Comparison of ENCODE assay signal across 27 cellular contexts in genomic region chr12:88469136-88469535, GRCh38.
"Had no signal": no experiment of that assay in that cellular context is flagged by ENCODE, and none has a peak within 500 bp of the region (broad histone marks: within the 10 kb centered on the region; RNA-seq: fewer than 3 reads in every experiment).

No MANE protein-coding gene starts in this region.

- H3K27me3 Mint-ChIP-seq: naive B cell; stimulated activated naive CD8-positive, alpha-beta T cell treated with anti-CD3 and anti-CD28 coated beads, Interleukin-15, Interleukin-2, amounts not matched to agents 100 ng/mL and 50 ng/mL, for 24 hours; type B pancreatic cell had no signal

- DNase-seq: hypothalamus; immature natural killer cell; kidney; lower lobe of right lung; mammary epithelial cell; mesendoderm; naive B cell; natural killer cell; nephron progenitor cell; occipital lobe; psoas muscle; right lobe of liver; spleen; stimulated activated CD4-positive, alpha-beta T cell treated with anti-CD3 and anti-CD28 coated beads, Interleukin-4, amount 100 ng/mL, for 24 hours; stimulated activated naive CD4-positive, alpha-beta T cell; tibial artery; uterus had no signal

- H3K4me1 Mint-ChIP-seq: immature natural killer cell; naive B cell; natural killer cell; stimulated activated effector memory CD8-positive, alpha-beta T cell treated with anti-CD3 and anti-CD28 coated beads, Interleukin-12 subunit alpha, Interleukin-12 subunit beta, amount 100 ng/mL, for 72 hours had no signal

- H3K4me3 ChIP-seq: lower lobe of right lung, neural progenitor cell, psoas muscle, right lobe of liver, skin epidermis, spleen, suprapubic skin, thoracic aorta, tibial artery, uterus had no signal

- H3K36me3 ChIP-seq: lower lobe of right lung, neural progenitor cell, neutrophil, spleen, suprapubic skin, thoracic aorta, tibial artery, uterus had no signal

- H3K36me3 Mint-ChIP-seq: immature natural killer cell; naive B cell; stimulated activated effector memory CD8-positive, alpha-beta T cell treated with anti-CD3 and anti-CD28 coated beads, Interleukin-12 subunit alpha, Interleukin-12 subunit beta, amount 100 ng/mL, for 72 hours; type B pancreatic cell had no signal

- H3K9me3 Mint-ChIP-seq: type B pancreatic cell had no signal

- H3K27me3 ChIP-seq: neural progenitor cell, neutrophil, right lobe of liver, spleen, suprapubic skin, tibial artery, uterus had no signal

- H3K27ac Mint-ChIP-seq: immature natural killer cell; mesothelial cell of epicardium; naive B cell; natural killer cell; nephron progenitor cell; neural progenitor cell; stimulated activated effector memory CD8-positive, alpha-beta T cell treated with anti-CD3 and anti-CD28 coated beads, Interleukin-12 subunit alpha, Interleukin-12 subunit beta, amount 100 ng/mL, for 72 hours; stimulated activated naive CD8-positive, alpha-beta T cell treated with anti-CD3 and anti-CD28 coated beads, Interleukin-15, Interleukin-2, amounts not matched to agents 100 ng/mL and 50 ng/mL, for 24 hours; type B pancreatic cell had no signal

- H3K9ac ChIP-seq: neural progenitor cell, parathyroid adenoma had no signal

- H3K4me1 ChIP-seq: lower lobe of right lung, parathyroid adenoma, right lobe of liver, spleen, uterus had no signal

- H3K27ac ChIP-seq: lower lobe of right lung, neural progenitor cell, neutrophil, parathyroid adenoma, psoas muscle, right lobe of liver, skin epidermis, spleen, suprapubic skin, thoracic aorta, tibial artery, uterus had no signal

- H3K4me2 ChIP-seq: neural progenitor cell had no signal

- H3K9me3 ChIP-seq: lower lobe of right lung, neutrophil, psoas muscle, right lobe of liver, suprapubic skin, thoracic aorta, tibial artery, uterus had no signal

- H3K79me2 ChIP-seq: parathyroid adenoma had no signal

- ATAC-seq: lower lobe of right lung; natural killer cell; psoas muscle; right lobe of liver; stimulated activated effector memory CD8-positive, alpha-beta T cell treated with anti-CD3 and anti-CD28 coated beads, Interleukin-12 subunit alpha, Interleukin-12 subunit beta, amount 100 ng/mL, for 72 hours had no signal

- H2AFZ ChIP-seq: neural progenitor cell, parathyroid adenoma had no signal

- H3K4me3 Mint-ChIP-seq: immature natural killer cell; mesothelial cell of epicardium; naive B cell; natural killer cell; nephron progenitor cell; neural progenitor cell; stimulated activated effector memory CD8-positive, alpha-beta T cell treated with anti-CD3 and anti-CD28 coated beads, Interleukin-12 subunit alpha, Interleukin-12 subunit beta, amount 100 ng/mL, for 72 hours; stimulated activated naive CD8-positive, alpha-beta T cell treated with anti-CD3 and anti-CD28 coated beads, Interleukin-15, Interleukin-2, amounts not matched to agents 100 ng/mL and 50 ng/mL, for 24 hours; type B pancreatic cell had no signal
